In the genomic region with DNA sequence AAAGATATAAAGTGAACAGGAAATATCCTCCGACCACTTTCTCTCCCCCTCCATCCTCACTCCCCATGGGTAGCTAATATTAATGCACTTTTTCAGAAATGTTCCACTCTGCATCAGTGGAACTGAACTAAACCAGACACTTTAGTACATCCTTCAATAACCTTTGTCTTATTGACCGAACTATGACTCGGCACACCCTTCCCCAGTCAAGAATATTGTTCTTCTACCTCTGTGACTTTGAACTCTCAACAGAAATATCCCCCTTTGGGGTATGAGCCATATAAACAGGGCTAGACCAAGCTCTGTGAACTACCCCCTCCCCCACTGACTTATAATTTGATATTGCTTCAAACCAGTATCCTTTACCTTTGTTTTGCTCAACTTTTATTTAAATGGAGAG, we compare ENCODE assay signal across 14 cellular contexts. TPM values are rescaled to one million over a fixed set of nuclear protein-coding genes. Genes with fewer than 3 reads are reported as not detected.
DNase-seq lines count a peak whose midpoint lies in the region; ATAC-seq, FAIRE-seq and TF ChIP-seq lines count a peak whose summit lies in the region.
"Had no signal": no experiment of that assay in that cellular context is flagged by ENCODE, and none has a peak within 500 bp of the region (broad histone marks: within the 10 kb centered on the region; RNA-seq: fewer than 3 reads in every experiment).

No MANE protein-coding gene starts in this region.

- H3K36me3 ChIP-seq in A673 (ENCODE audit: insufficient read depth, low read length, poor library complexity, severe bottlenecking), result no peaks in the 10 kb centered on the region
- no peaks in the 10 kb centered on the region for H3K36me3 ChIP-seq in IMR-90 (ENCODE audit: control insufficient read depth, insufficient read depth, low read length)
- no peaks in the 10 kb centered on the region for H3K36me3 ChIP-seq in right lobe of liver
- no peaks in the 10 kb centered on the region for H3K36me3 ChIP-seq in small intestine (ENCODE audit: control insufficient read depth in 2 of 2, insufficient read depth in 2 of 2, low read length in 2 of 2)
- H3K36me3 ChIP-seq in prostate gland, result no peaks in the 10 kb centered on the region

- BruUV-seq in A673 (replicated peaks; lab: Mats Ljungman, UMichigan) (no TSS peak), IMR-90 (replicated peaks; lab: Mats Ljungman, UMichigan) (no TSS peak)

- no peak overlapping the region for H4K5ac ChIP-seq in IMR-90 (ENCODE audit: low read depth, low read length)

- no peak overlapping the region for H3K14ac ChIP-seq in IMR-90 (replicated peaks; ENCODE audit: low read depth, low read length)

- no peak overlapping the region for H3K4ac ChIP-seq in IMR-90 (ENCODE audit: low read depth, low read length)

- no peak for TF ChIP-seq CTCF in A673 (conservative IDR thresholded peaks at IDR 0.05; ENCODE audit: low read depth, low read length)
- no peak for TF ChIP-seq CTCF in IMR-90 (conservative IDR thresholded peaks at IDR 0.05; ENCODE audit: low read depth, low read length)
- no peak for TF ChIP-seq CTCF in right lobe of liver (IDR thresholded peaks at IDR 0.05)
- TF ChIP-seq CTCF in prostate gland (IDR thresholded peaks at IDR 0.05), result no peak

- no peak for FAIRE-seq in small intestine (lab: Jason Lieb, UNC)

- H3K27me3 ChIP-seq in A673 (replicated peaks; ENCODE audit: insufficient read depth, low read depth, low read length, poor library complexity) (no peaks in the 10 kb centered on the region), IMR-90 (ENCODE audit: control insufficient read depth, insufficient read depth, low read length) (no peaks in the 10 kb centered on the region), right lobe of liver (no peaks in the 10 kb centered on the region), small intestine (ENCODE audit: control insufficient read depth in 2 of 2, insufficient read depth in 2 of 2, low read length in 2 of 2) (no peaks in the 10 kb centered on the region), prostate gland (replicated peaks; ENCODE audit: insufficient read depth) (no peaks in the 10 kb centered on the region)

- H3K4me1 ChIP-seq in A673 (ENCODE audit: insufficient read depth, low read length, poor library complexity, severe bottlenecking) (peaks cover 53% of the 10 kb centered on the region), IMR-90 (ENCODE audit: control insufficient read depth, insufficient read depth, low read length) (peaks cover 17% of the 10 kb centered on the region), right lobe of liver (peaks cover 0 to 58% (median 21%) of the 10 kb centered on the region in 4 donors), small intestine (ENCODE audit: control insufficient read depth in 2 of 2, insufficient read depth in 1 of 2, low read depth in 1 of 2, low read length in 1 of 2) (peaks cover 6 to 14% of the 10 kb centered on the region in 2 donors), prostate gland (replicated peaks) (no peaks in the 10 kb centered on the region)

- peak overlapping the region; percentile 17; the same call in 1 of the 2 replicates for H2BK120ac ChIP-seq in IMR-90 (ENCODE audit: low read depth, low read length)

- peak overlapping the region in 1 of 2 experiments; percentile 45; a peak in 1 of 4 replicates for H4K8ac ChIP-seq in IMR-90 (ENCODE audit: low read depth in 2 of 2, low read length in 2 of 2)

- no peak overlapping the region for H2AFZ ChIP-seq in IMR-90 (replicated peaks; ENCODE audit: low read length, poor library complexity)

- intact Hi-C loops in A673 (cut with micrococcal nuclease; ENCODE audit: unreplicated experiment) (loop anchor here (5.0 kb wide), 1 partner anchor 272 kb away; no protein-coding TSS in a partner anchor), IMR-90 (cut with micrococcal nuclease) (no loop called here), right lobe of liver (cut with DNase I) (loop anchor here (10.0 kb wide), 3 partner anchors 130 to 630 kb away; partner anchors contain the start of gene MET (in 2 of the 2)), prostate gland (cut with DNase I) (no loop called here)

- H3K9ac ChIP-seq in IMR-90 (ENCODE audit: low read depth, low read length), result no peak overlapping the region

- no peak overlapping the region for H3K4me3 ChIP-seq in A673 (ENCODE audit: low read depth, low read length, poor library complexity, severe bottlenecking)
- no peak overlapping the region for H3K4me3 ChIP-seq in IMR-90 (ENCODE audit: insufficient read depth, low read depth, low read length)
- H3K4me3 ChIP-seq in right lobe of liver, result no peak overlapping the region
- H3K4me3 ChIP-seq in small intestine (ENCODE audit: low read depth in 1 of 2, low read length in 2 of 2), result no peak overlapping the region
- H3K4me3 ChIP-seq in prostate gland, result no peak overlapping the region

- no peak overlapping the region for H3K23ac ChIP-seq in IMR-90 (ENCODE audit: low read depth, low read length)

- in situ Hi-C loops in IMR-90 (cut with MboI; ENCODE audit: low sequenced_read_pairs), result no loop called here

- H3K9me1 ChIP-seq in IMR-90 (ENCODE audit: insufficient read depth, low read length), result peaks cover 10% of the 10 kb centered on the region

- no peak for TF ChIP-seq POLR2A in IMR-90 (IDR thresholded peaks at IDR 0.05; ENCODE audit: low read depth, low read length)
- TF ChIP-seq POLR2A in right lobe of liver (IDR thresholded peaks at IDR 0.05), result no peak
- no peak for TF ChIP-seq POLR2A in prostate gland (IDR thresholded peaks at IDR 0.05)

- H2AK9ac ChIP-seq in IMR-90 (replicated peaks; ENCODE audit: low read depth, low read length, poor library complexity), result no peak overlapping the region

- H3K18ac ChIP-seq in IMR-90 (ENCODE audit: low read depth, low read length), result peak overlapping the region; percentile 29; the same call in 1 of the 2 replicates

- H2AK5ac ChIP-seq in IMR-90 (ENCODE audit: low read depth, low read length), result peak overlapping the region; percentile 17; the same call in 1 of the 2 replicates

- 100% methylated on average over 2 of the region's 3 CpGs; no CpG with 5 or more reads in 1 of the 2 experiments for WGBS in IMR-90 (ENCODE audit: extremely low coverage in 2 of 2, insufficient read length in 1 of 2), 2 experiments
- WGBS in right lobe of liver (ENCODE audit: insufficient coverage, low coverage, low lambda C conversion rate, missing lambda C conversion rate), result 40% methylated on average over 3 of the region's 3 CpGs
- WGBS in small intestine, 3 donors, result 28 to 69% (median 38%) methylated on average over 3 of the region's 3 CpGs
- 93% methylated on average over 3 of the region's 3 CpGs for WGBS in prostate gland

- no peak overlapping the region for H2BK15ac ChIP-seq in IMR-90 (ENCODE audit: low read depth, low read length)

- H3K56ac ChIP-seq in IMR-90 (ENCODE audit: extremely low read depth, insufficient read depth, low read length), result no peak overlapping the region

- peak overlapping the region; percentile 51 for H2BK5ac ChIP-seq in IMR-90 (ENCODE audit: low read depth, low read length, poor library complexity, severe bottlenecking)

- DNase-seq in A673 (ENCODE audit: low spot score), result no peak
- no peak for DNase-seq in IMR-90
- DNase-seq in right lobe of liver, result no peak
- peak; percentile 86 for DNase-seq in small intestine
- DNase-seq in prostate gland (ENCODE audit: low spot score), result no peak
- no peak for DNase-seq in COLO668 (lab: John Stamatoyannopoulos, UW; ENCODE audit: unreplicated experiment)
- DNase-seq in activated effector memory CD4-positive, alpha-beta T cell treated with anti-CD3 and anti-CD28 coated beads, Interleukin-2, amount 50 U/mL, for 16 hours, result no peak
- no peak for DNase-seq in NCI-H146 (lab: John Stamatoyannopoulos, UW)
- DNase-seq: CD4-positive, alpha-beta T cell; H7; KBM-7; NCI-H1048; NCI-H1694 treated with DMSO at 0.1 percent for 48 hours had no signal

- H3K79me1 ChIP-seq in IMR-90 (ENCODE audit: low read depth in 1 of 2, low read length in 2 of 2), result no peaks in the 10 kb centered on the region

- no peak overlapping the region for H3K4me2 ChIP-seq in IMR-90 (ENCODE audit: low read depth, low read length)

- H4K91ac ChIP-seq in IMR-90 (ENCODE audit: insufficient read depth, low read depth, low read length), result no peak overlapping the region

- no peaks in the 10 kb centered on the region for H4K20me1 ChIP-seq in IMR-90 (ENCODE audit: insufficient read depth, low read length)

- H2BK20ac ChIP-seq in IMR-90 (ENCODE audit: low read depth, low read length), result peak overlapping the region; percentile 62

- CTCF ChIA-PET in A673 (lab: Charles Lee) (no interaction called here), IMR-90 (lab: Yijun Ruan, JAX) (interaction anchor here (1.3 kb wide), 1 partner anchor 18 kb away, joined by 3 read pairs; no protein-coding TSS in a partner anchor)

- POLR2A ChIA-PET in A673 (lab: Charles Lee; ENCODE audit: low non-redundant PET) (no interaction called here), IMR-90 (lab: Charles Lee; ENCODE audit: unreplicated experiment) (no interaction called here)

- ATAC-seq in IMR-90 (ENCODE audit: low read depth) (no peak), right lobe of liver (peak in 3 of 4 donors; percentile 6 to 23 (median 8))

- H3K9me3 ChIP-seq in A673 (ENCODE audit: low read depth, low read length, poor library complexity, severe bottlenecking), result no peaks in the 10 kb centered on the region
- no peaks in the 10 kb centered on the region for H3K9me3 ChIP-seq in IMR-90 (ENCODE audit: control insufficient read depth, insufficient read depth, low read length)
- no peaks in the 10 kb centered on the region for H3K9me3 ChIP-seq in right lobe of liver
- H3K9me3 ChIP-seq in small intestine (ENCODE audit: control insufficient read depth, low read depth), result no peaks in the 10 kb centered on the region
- H3K9me3 ChIP-seq in prostate gland, result no peaks in the 10 kb centered on the region

- TF ChIP-seq RAD21 in IMR-90 (IDR thresholded peaks at IDR 0.05; ENCODE audit: low read length), result no peak

- H3K27ac ChIP-seq in A673 (ENCODE audit: low read depth, low read length, poor library complexity, severe bottlenecking) (peak overlapping the region; percentile 7), IMR-90 (ENCODE audit: insufficient read depth, low read length) (no peak overlapping the region), right lobe of liver (peak overlapping the region in 2 of 3 donors; percentile 71 to 75), small intestine (ENCODE audit: low read depth in 1 of 2, low read length in 1 of 2) (no peak overlapping the region), prostate gland (no peak overlapping the region)
- H3K27ac ChIP-seq: HL-60 had no signal

- dilution Hi-C loops in IMR-90 (cut with HindIII; ENCODE audit: low sequenced_read_pairs, unreplicated experiment), result no loop called here

TF ChIP-seq in IMR-90, 13 proteins besides CTCF, POLR2A, EP300 and RAD21 (continues in another document):
- TF ChIP-seq CHD1 (IDR thresholded peaks at IDR 0.05; ENCODE audit: low read depth, low read length), result no peak
- TF ChIP-seq MAZ (IDR thresholded peaks at IDR 0.05; ENCODE audit: borderline replicate concordance, low read depth, low read length), result no peak

RNA-seq across cellular contexts. Expression of gene CAPZA2, which starts 57.9 kb away (rescaled TPM):
- total RNA-seq in A673 (2021) (118 and 138 TPM in 2 replicates), IMR-90 (2012; rRNA removed) (133 and 229 TPM in 2 replicates), right lobe of liver (100 to 1,000 TPM in 3 of 6 experiments, 10 to 100 TPM in 3; 48.8 to 114 (median 89.8) TPM), prostate gland (10 to 100 TPM; 76.0 to 80.0 TPM)
- polyA plus RNA-seq in IMR-90 (2012; rRNA removed) (50.7 and 66.6 TPM in 2 replicates), small intestine (10 to 100 TPM; 84.6 to 95.9 (median 86.6) TPM)
- polyA plus RNA-seq in IMR-90 (2012; cell fraction: cytosol; rRNA removed), result 5.7 and 9.2 TPM in 2 replicates
- 1.9 and 22.8 TPM in 2 replicates for polyA plus RNA-seq in IMR-90 (2012; cell fraction: nucleus; rRNA removed; ENCODE audit: low replicate concordance)

Comparison
In these comparisons a context has a peak if more than half of its experiments do, and no peak if none do; other contexts are left out.
1. H3K27ac ChIP-seq: peak in A673 (single experiment) and right lobe of liver (2 of 3); none in IMR-90 (single experiment), small intestine (0 of 2) and prostate gland (0 of 2).
2. intact Hi-C loops: an anchor here in A673 (5.0 kb wide) and right lobe of liver (10.0 kb wide); none called in IMR-90 and prostate gland.